Comparison of ENCODE assay signal across 13 cellular contexts in the genomic region with DNA sequence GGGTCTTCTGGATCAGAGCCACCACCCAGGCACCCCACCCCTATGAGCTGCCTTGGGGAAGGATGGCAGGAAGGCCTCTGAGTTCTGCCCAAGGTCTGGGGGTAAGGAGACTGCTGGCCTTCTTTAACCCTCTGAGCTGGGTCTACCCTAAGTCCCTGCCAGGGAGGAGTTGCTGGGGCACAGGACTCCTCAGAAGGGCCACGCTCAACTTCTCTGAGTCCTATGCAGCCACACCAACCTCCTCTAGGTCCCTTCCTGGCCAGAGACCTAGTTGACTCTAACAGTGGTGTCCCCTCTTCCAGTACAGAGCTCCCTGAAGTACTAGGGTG. TPM values are rescaled to one million over a fixed set of nuclear protein-coding genes. Genes with fewer than 3 reads are reported as not detected.
DNase-seq lines count a peak whose midpoint lies in the region; ATAC-seq, FAIRE-seq and TF ChIP-seq lines count a peak whose summit lies in the region.
"Had no signal": no experiment of that assay in that cellular context is flagged by ENCODE, and none has a peak within 500 bp of the region (broad histone marks: within the 10 kb centered on the region; RNA-seq: fewer than 3 reads in every experiment).

No MANE protein-coding gene starts in this region.

- POLR2A ChIA-PET in A549 (lab: Yijun Ruan, JAX) = no interaction called here
- POLR2A ChIA-PET in activated CD8-positive, alpha-beta T cell treated with anti-CD3 and anti-CD28 coated beads, Interleukin-2, amount 10 ng/mL, durations not matched to agents 7 days and 5 days (lab: Charles Lee) = interaction anchor here (0.6 kb wide), 1 partner anchor 143 kb away, joined by 3 read pairs; no protein-coding TSS in a partner anchor

- CTCF ChIA-PET in A549 (lab: Yijun Ruan, JAX) = interaction anchor here (0.7 to 4.0 kb wide), 9 partner anchors 8 to 102 kb away, joined by 3 to 17 read pairs (median 3); no protein-coding TSS in a partner anchor
- CTCF ChIA-PET in activated CD8-positive, alpha-beta T cell treated with anti-CD3 and anti-CD28 coated beads, Interleukin-2, amount 10 ng/mL, durations not matched to agents 7 days and 5 days (lab: Charles Lee) = interaction anchor here (0.8 to 4.1 kb wide), 8 partner anchors 8 to 247 kb away, joined by 3 to 45 read pairs (median 3); a partner anchor contains a TSS

- H3K36me3 Mint-ChIP-seq in activated CD8-positive, alpha-beta T cell treated with anti-CD3 and anti-CD28 coated beads, Interleukin-2, amount 10 ng/mL, durations not matched to agents 7 days and 5 days (ENCODE audit: low read depth) = no peaks in the 10 kb centered on the region

- H3K9me3 ChIP-seq in A549 = no peaks in the 10 kb centered on the region
- H3K9me3 ChIP-seq: body of pancreas, upper lobe of left lung had no signal

- peaks cover 21% of the 10 kb centered on the region for H3K27me3 ChIP-seq in mesendoderm (ENCODE audit: insufficient read depth, low read length, poor library complexity)
- H3K27me3 ChIP-seq: body of pancreas had no signal

- no peak overlapping the region for H2BK120ac ChIP-seq in mesendoderm (ENCODE audit: low read depth, low read length)

- H3K4me1 ChIP-seq in A549 (peaks cover 13% of the 10 kb centered on the region), mesendoderm (ENCODE audit: control insufficient read depth, low read depth, low read length) (no peaks in the 10 kb centered on the region)

- no peaks in the 10 kb centered on the region for H3K79me1 ChIP-seq in mesendoderm (ENCODE audit: low read length)

- no peak for TF ChIP-seq EP300 in A549 (IDR thresholded peaks at IDR 0.05)

- WGBS in A549 (ENCODE audit: missing lambda C conversion rate) = 90% methylated on average over 1 of the region's 1 CpG
- WGBS in mesendoderm (ENCODE audit: extremely low coverage, insufficient coverage, low lambda C conversion rate) = no CpG with 5 or more reads among the region's 1 CpG

- H3K27ac ChIP-seq in A549 = no peak overlapping the region
- H3K27ac ChIP-seq in mesendoderm (ENCODE audit: low read depth, low read length) = no peak overlapping the region
- H3K27ac ChIP-seq: upper lobe of left lung had no signal

- TF ChIP-seq RAD21 in A549 (conservative IDR thresholded peaks at IDR 0.05 in 1 of 2, IDR thresholded peaks at IDR 0.05 in 1 of 2) = no peak

- no peak overlapping the region for H3K18ac ChIP-seq in mesendoderm (ENCODE audit: low read length)

- no peak overlapping the region for H2BK15ac ChIP-seq in mesendoderm (replicated peaks; ENCODE audit: low read depth)

- no peak overlapping the region for H3K4me3 ChIP-seq in A549
- H3K4me3 ChIP-seq in mesendoderm (ENCODE audit: low read length) = no peak overlapping the region
- H3K4me3 ChIP-seq: body of pancreas, upper lobe of left lung had no signal

- no peak overlapping the region for H3K56ac ChIP-seq in mesendoderm (ENCODE audit: low read length)

- H3K9me3 Mint-ChIP-seq in activated CD8-positive, alpha-beta T cell treated with anti-CD3 and anti-CD28 coated beads, Interleukin-2, amount 10 ng/mL, durations not matched to agents 7 days and 5 days (ENCODE audit: insufficient read depth) = no peaks in the 10 kb centered on the region

- H3K23ac ChIP-seq in mesendoderm (ENCODE audit: low read length) = no peak overlapping the region

- no peak for FAIRE-seq in A549 (lab: Jason Lieb, UNC)

- no peak overlapping the region for H2AK5ac ChIP-seq in mesendoderm (ENCODE audit: low read length)

- no peak for DNase-seq in A549 (ENCODE audit: low read depth in 1 of 2, low spot score in 1 of 2)
- no peak for DNase-seq in activated CD8-positive, alpha-beta T cell treated with anti-CD3 and anti-CD28 coated beads, Interleukin-2, amount 10 ng/mL, durations not matched to agents 7 days and 5 days
- DNase-seq in NCI-H1105 treated with DMSO at 0.1 percent for 48 hours (lab: John Stamatoyannopoulos, UW) = no peak
- no peak for DNase-seq in kidney glomerular epithelial cell (lab: John Stamatoyannopoulos, UW)
- no peak for DNase-seq in mesendoderm
- no peak for DNase-seq in DMS153 (lab: John Stamatoyannopoulos, UW)
- DNase-seq: body of pancreas, glutamatergic neuron, NCI-H1092 treated with DMSO at 0.1 percent for 48 hours, NCI-H526 treated with DMSO at 0.1 percent for 48 hours, upper lobe of left lung had no signal

- no peak overlapping the region for H3K27ac Mint-ChIP-seq in activated CD8-positive, alpha-beta T cell treated with anti-CD3 and anti-CD28 coated beads, Interleukin-2, amount 10 ng/mL, durations not matched to agents 7 days and 5 days

- H3K4me1 Mint-ChIP-seq in activated CD8-positive, alpha-beta T cell treated with anti-CD3 and anti-CD28 coated beads, Interleukin-2, amount 10 ng/mL, durations not matched to agents 7 days and 5 days (ENCODE audit: low read depth) = peaks cover 29% of the 10 kb centered on the region

- TF ChIP-seq CTCF in A549 (IDR thresholded peaks at IDR 0.05) = no peak

- H3K4ac ChIP-seq in mesendoderm (ENCODE audit: low read depth, low read length) = no peak overlapping the region

- no peak for TF ChIP-seq POLR2A in A549 (IDR thresholded peaks at IDR 0.05; ENCODE audit: low read length)

- H3K4me2 ChIP-seq in A549 (no peak overlapping the region), mesendoderm (ENCODE audit: low read length) (no peak overlapping the region)

- no peak overlapping the region for H4K8ac ChIP-seq in mesendoderm (ENCODE audit: low read depth, low read length)

- H3K9ac ChIP-seq in mesendoderm (ENCODE audit: low read length) = no peak overlapping the region

- no peak overlapping the region for H4K5ac ChIP-seq in mesendoderm (ENCODE audit: low read length)

- ATAC-seq in A549 (peak; percentile 9 to 13; a peak in 3 of 6 replicates), GM19372 (IDR thresholded peaks at IDR 0.05; ENCODE audit: low read depth, unreplicated experiment) (peak; percentile 14), HG03025 (IDR thresholded peaks at IDR 0.05; ENCODE audit: low FRiP score, unreplicated experiment) (peak; percentile 14)
- peak; percentile 45 for ATAC-seq in activated CD8-positive, alpha-beta T cell treated with anti-CD3 and anti-CD28 coated beads, Interleukin-2, amount 10 ng/mL, durations not matched to agents 7 days and 5 days
- ATAC-seq: body of pancreas had no signal

- peaks cover 39% of the 10 kb centered on the region for H3K27me3 Mint-ChIP-seq in activated CD8-positive, alpha-beta T cell treated with anti-CD3 and anti-CD28 coated beads, Interleukin-2, amount 10 ng/mL, durations not matched to agents 7 days and 5 days (ENCODE audit: low read depth)

- no peak overlapping the region for H3K4me3 Mint-ChIP-seq in activated CD8-positive, alpha-beta T cell treated with anti-CD3 and anti-CD28 coated beads, Interleukin-2, amount 10 ng/mL, durations not matched to agents 7 days and 5 days

- H3K79me2 ChIP-seq in mesendoderm (ENCODE audit: control insufficient read depth, insufficient read depth, low read length) = no peaks in the 10 kb centered on the region

- no peak overlapping the region for H2BK5ac ChIP-seq in mesendoderm (ENCODE audit: low read length)

- H3K36me3 ChIP-seq in mesendoderm (ENCODE audit: control insufficient read depth, insufficient read depth, low read length) = no peaks in the 10 kb centered on the region
- H3K36me3 ChIP-seq: upper lobe of left lung had no signal

TF ChIP-seq in A549, 52 proteins besides CTCF, POLR2A, EP300 and RAD21:
- no peak for TF ChIP-seq GATA3 (IDR thresholded peaks at IDR 0.05; ENCODE audit: borderline replicate concordance)

RNA-seq across cellular contexts. Expression of a gene that starts 2.6 kb away (rescaled TPM):
- polyA plus RNA-seq in A549 (2011; rRNA removed) (0.06 and 0.09 TPM in 2 replicates), A549 (2017; fragmentation: RNase III; extraction: RNeasy Plus Mini Kit Qiagen cat#74134 plus additional on column Dnase treatment) (0.12 to 0.37 TPM (median 0.26 TPM) in 3 replicates)
- 0.07 and 0.09 TPM in 2 replicates for polyA plus RNA-seq in A549 (2012; cell fraction: cytosol; rRNA removed)
- polyA plus RNA-seq in A549 (2012; cell fraction: nucleus; rRNA removed) = 0.24 and 0.61 TPM in 2 replicates
- 0.15 and 0.66 TPM in 2 replicates for polyA minus RNA-seq in A549 (2011; rRNA and poly(A)+ RNA removed)
- total RNA-seq in activated CD8-positive, alpha-beta T cell treated with anti-CD3 and anti-CD28 coated beads, Interleukin-2, amount 10 ng/mL, durations not matched to agents 7 days and 5 days = 1 to 10 TPM; 1.1 TPM
- polyA plus RNA-seq in mesendoderm (2013, experiment 1 of 2) = 0.20 TPM
- polyA plus RNA-seq in mesendoderm (2013, experiment 2 of 2) = 0.20 TPM

RNA-seq across cellular contexts. Expression of a gene that starts 11.9 kb away (rescaled TPM):
- polyA plus RNA-seq in A549 (2011; rRNA removed) = 0.08 and 0.17 TPM in 2 replicates
- 0.11 and 0.13 TPM in 2 replicates for polyA plus RNA-seq in A549 (2012; cell fraction: cytosol; rRNA removed)
- polyA plus RNA-seq in A549 (2012; cell fraction: nucleus; rRNA removed) = 0.10 and 0.34 TPM in 2 replicates
- 0.09 to 0.21 TPM (median 0.17 TPM) in 3 replicates for polyA plus RNA-seq in A549 (2017; fragmentation: RNase III; extraction: RNeasy Plus Mini Kit Qiagen cat#74134 plus additional on column Dnase treatment)
- not detected in 2 replicates for polyA minus RNA-seq in A549 (2011; rRNA and poly(A)+ RNA removed)
- under 1 TPM; 0.45 to 0.63 TPM for total RNA-seq in activated CD8-positive, alpha-beta T cell treated with anti-CD3 and anti-CD28 coated beads, Interleukin-2, amount 10 ng/mL, durations not matched to agents 7 days and 5 days
- polyA plus RNA-seq in mesendoderm (2013, experiment 1 of 2) = 0.18 TPM
- 0.21 TPM for polyA plus RNA-seq in mesendoderm (2013, experiment 2 of 2)

RNA-seq across cellular contexts. Expression of a gene that starts 32.2 kb away (rescaled TPM):
- polyA plus RNA-seq in A549 (2011; rRNA removed) (not detected in 2 replicates), A549 (2017; fragmentation: RNase III; extraction: RNeasy Plus Mini Kit Qiagen cat#74134 plus additional on column Dnase treatment) (not detected in 3 replicates)
- polyA plus RNA-seq in A549 (2012; cell fraction: cytosol; rRNA removed) = not detected in 2 replicates
- polyA plus RNA-seq in A549 (2012; cell fraction: nucleus; rRNA removed) = not detected in 2 replicates
- not detected in 2 replicates for polyA minus RNA-seq in A549 (2011; rRNA and poly(A)+ RNA removed)
- total RNA-seq in activated CD8-positive, alpha-beta T cell treated with anti-CD3 and anti-CD28 coated beads, Interleukin-2, amount 10 ng/mL, durations not matched to agents 7 days and 5 days = 1 to 10 TPM; 1.8 TPM
- polyA plus RNA-seq in mesendoderm (2013, experiment 1 of 2) = 0.07 TPM
- 0.08 TPM for polyA plus RNA-seq in mesendoderm (2013, experiment 2 of 2)
- total RNA-seq: body of pancreas, upper lobe of left lung had no signal

RNA-seq across cellular contexts. Expression of a gene that starts 38.8 kb away (rescaled TPM):
- polyA plus RNA-seq in A549 (2011; rRNA removed) = 2.5 and 3.6 TPM in 2 replicates
- 2.4 and 3.0 TPM in 2 replicates for polyA plus RNA-seq in A549 (2012; cell fraction: cytosol; rRNA removed)
- polyA plus RNA-seq in A549 (2012; cell fraction: nucleus; rRNA removed) = 3.1 and 3.8 TPM in 2 replicates
- 1.9 to 2.7 TPM (median 2.6 TPM) in 3 replicates for polyA plus RNA-seq in A549 (2017; fragmentation: RNase III; extraction: RNeasy Plus Mini Kit Qiagen cat#74134 plus additional on column Dnase treatment)
- polyA minus RNA-seq in A549 (2011; rRNA and poly(A)+ RNA removed) = 3.4 and 4.1 TPM in 2 replicates
- total RNA-seq in activated CD8-positive, alpha-beta T cell treated with anti-CD3 and anti-CD28 coated beads, Interleukin-2, amount 10 ng/mL, durations not matched to agents 7 days and 5 days = 100 to 1,000 TPM; 131 to 135 TPM
- 1.8 TPM for polyA plus RNA-seq in mesendoderm (2013, experiment 1 of 2)
- polyA plus RNA-seq in mesendoderm (2013, experiment 2 of 2) = 1.8 TPM
